Comparison of ENCODE assay signal across 14 cellular contexts in genomic region chr12:72612171-72612570, GRCh38.
"Had no signal": no experiment of that assay in that cellular context is flagged by ENCODE, and none has a peak within 500 bp of the region (broad histone marks: within the 10 kb centered on the region; RNA-seq: fewer than 3 reads in every experiment).

No MANE protein-coding gene starts in this region.

- H3K27me3 ChIP-seq: tibial artery had no signal

- H3K4me1 ChIP-seq: tibial artery had no signal

- DNase-seq: activated CD4-positive, alpha-beta T cell treated with anti-CD3 and anti-CD28 coated beads, Interleukin-2, amount 50 U/mL, for 4 hours; activated CD4-positive, CD25-positive, alpha-beta regulatory T cell treated with anti-CD3 and anti-CD28 coated beads, Interleukin-2, amount 50 U/mL, for 72 hours; activated naive CD4-positive, alpha-beta T cell; activated naive CD8-positive, alpha-beta T cell treated with anti-CD3 and anti-CD28 coated beads, Interleukin-2, amount 10 ng/mL, durations not matched to agents 7 days and 5 days; activated T-cell treated with anti-CD3 and anti-CD28 coated beads for 4 hours; anterior cingulate cortex; effector memory CD4-positive, alpha-beta T cell; head of caudate nucleus; left ventricle myocardium superior; nucleus accumbens; stimulated activated CD4-positive, alpha-beta T cell treated with anti-CD3 and anti-CD28 coated beads, Interleukin-4, amount 100 ng/mL, for 24 hours; stimulated activated naive CD4-positive, alpha-beta T cell; T-helper 9 cell; tibial artery had no signal

- H3K36me3 ChIP-seq: tibial artery had no signal

- H3K9me3 ChIP-seq: tibial artery had no signal

- H3K27ac ChIP-seq: tibial artery had no signal

- H3K4me3 ChIP-seq: tibial artery had no signal
